In the genomic region with DNA sequence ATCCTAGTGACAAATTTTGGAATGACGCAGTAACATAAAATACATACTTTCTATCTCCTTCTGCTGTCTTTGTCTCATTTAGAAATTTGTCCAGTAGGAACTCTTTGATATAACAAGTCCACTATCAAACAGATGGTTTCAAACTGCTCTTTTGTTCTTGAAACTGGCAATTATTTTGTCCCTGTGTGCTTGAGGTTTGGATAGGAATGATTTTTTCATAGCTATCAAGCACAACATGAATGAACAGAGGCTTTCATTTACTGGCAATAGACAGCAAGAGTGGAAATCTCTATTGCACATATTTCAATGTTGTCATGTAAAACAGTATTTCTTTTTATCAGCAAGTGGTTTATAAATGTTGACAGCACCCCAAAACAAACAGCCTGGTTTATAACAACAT, we compare ENCODE assay signal across 22 cellular contexts. TPM values are rescaled to one million over a fixed set of nuclear protein-coding genes. Genes with fewer than 3 reads are reported as not detected.
A peak's percentile ranks its signal among the peaks of the same experiment; 100 is the strongest.
DNase-seq lines count a peak whose midpoint lies in the region; TF ChIP-seq lines count a peak whose summit lies in the region.
"Had no signal": no experiment of that assay in that cellular context is flagged by ENCODE, and none has a peak within 500 bp of the region (broad histone marks: within the 10 kb centered on the region; RNA-seq: fewer than 3 reads in every experiment).

No MANE protein-coding gene starts in this region.

- H3K9me3 ChIP-seq in thyroid gland, result no peaks in the 10 kb centered on the region
- H3K9me3 ChIP-seq: BLaER1 had no signal

- peak; percentile 5 for TF ChIP-seq CTCF in GM10248 (IDR thresholded peaks at IDR 0.05; ENCODE audit: control extremely low read depth, extremely low read depth, low read depth, missing control alignments)
- no peak for TF ChIP-seq CTCF in thyroid gland (IDR thresholded peaks at IDR 0.05)

- peaks cover 43 to 45% of the 10 kb centered on the region in 2 donors for H3K4me1 ChIP-seq in thyroid gland
- H3K4me1 ChIP-seq: BLaER1 had no signal

- POLR2A ChIA-PET in GM10248 (lab: Yijun Ruan, JAX), result no interaction called here

- CTCF ChIA-PET in GM10248 (lab: Yijun Ruan, JAX), result interaction anchor here (1.5 to 2.1 kb wide), 2 partner anchors 8 to 11 kb away, joined by 9 read pairs; no protein-coding TSS in a partner anchor

- intact Hi-C loops in thyroid gland (cut with DNase I), result no loop called here

- 89 to 90% methylated on average over 1 of the region's 1 CpG for WGBS in thyroid gland, 2 donors

- DNase-seq in NCI-H146 treated with DMSO at 0.1 percent for 48 hours (lab: John Stamatoyannopoulos, UW; ENCODE audit: unreplicated experiment) (peak; percentile 5), NCI-H146 (lab: John Stamatoyannopoulos, UW) (no peak), GM10248 (ENCODE audit: extremely low spot score) (no peak), astrocyte of the hippocampus (ENCODE audit: low read depth, low spot score) (peak; percentile 21), thyroid gland (no peak), OCI-M1 (lab: John Stamatoyannopoulos, UW) (no peak), NCI-H526 (lab: John Stamatoyannopoulos, UW) (no peak)
- DNase-seq: CD4-positive, alpha-beta T cell; COR-L47; EL; GF-D8; MM.1S; NCI-H1417 treated with DMSO at 0.1 percent for 48 hours; NCI-H187 treated with DMSO at 0.1 percent for 48 hours; NCI-H345; NCI-H510A treated with DMSO at 0.1 percent for 48 hours; NCI-H774; SHP77 had no signal

- H3K27ac ChIP-seq in thyroid gland, result peak overlapping the region; percentile 26 to 67 (median 65)
- H3K27ac ChIP-seq: BLaER1, HL-60, KMS-11, RWPE1 had no signal

- no peaks in the 10 kb centered on the region for H3K27me3 ChIP-seq in thyroid gland
- H3K27me3 ChIP-seq: BLaER1 had no signal

- no peak for TF ChIP-seq POLR2A in thyroid gland (IDR thresholded peaks at IDR 0.05)

- no peak overlapping the region for H3K4me3 ChIP-seq in thyroid gland (replicated peaks in 1 of 3)
- H3K4me3 ChIP-seq: BLaER1 had no signal

- no peaks in the 10 kb centered on the region for H3K36me3 ChIP-seq in thyroid gland
- H3K36me3 ChIP-seq: BLaER1 had no signal

RNA-seq across cellular contexts. Expression of a gene that starts 59.8 kb away (rescaled TPM):
- 1 to 10 TPM; 5.5 to 8.0 (median 7.2) TPM for total RNA-seq in thyroid gland

Comparison
In these comparisons a context has a peak if more than half of its experiments do, and no peak if none do; other contexts are left out.
1. DNase-seq: peak in NCI-H146 treated with DMSO at 0.1 percent for 48 hours (single experiment) and astrocyte of the hippocampus (single experiment); none in NCI-H146 (single experiment), GM10248 (single experiment), thyroid gland (0 of 2), OCI-M1 (single experiment) and NCI-H526 (0 of 2).